In the genomic region with DNA sequence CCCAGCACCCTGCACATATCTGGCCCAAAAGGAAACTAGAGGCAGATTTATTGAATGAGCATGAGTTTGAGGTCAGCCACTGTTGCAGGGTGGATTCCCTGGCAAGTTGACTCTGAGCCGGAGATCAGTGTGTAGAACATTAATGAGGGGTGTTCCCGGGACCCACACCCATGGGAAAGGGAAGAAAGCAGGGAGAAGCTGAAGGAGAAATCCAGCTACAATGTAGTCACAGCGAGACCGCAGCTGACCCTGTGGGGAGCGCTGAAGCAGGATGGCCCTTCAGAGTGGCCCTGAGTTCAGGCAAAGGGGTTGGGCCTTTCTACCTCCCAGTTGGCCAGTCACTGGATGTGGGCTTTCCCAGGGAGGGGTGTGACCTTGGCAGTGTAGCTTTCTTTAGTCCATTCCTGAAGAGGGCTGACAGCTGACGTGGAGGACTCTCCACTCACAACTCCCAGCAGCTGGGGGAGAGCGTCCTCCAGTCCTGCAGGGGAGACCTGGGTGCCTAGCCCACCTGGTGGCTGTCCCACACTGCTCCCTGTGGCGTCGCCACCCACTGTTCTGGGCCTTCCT, we compare ENCODE assay signal across 17 cellular contexts.
DNase-seq lines count a peak whose midpoint lies in the region; ATAC-seq and TF ChIP-seq lines count a peak whose summit lies in the region.
"Had no signal": no experiment of that assay in that cellular context is flagged by ENCODE, and none has a peak within 500 bp of the region (broad histone marks: within the 10 kb centered on the region; RNA-seq: fewer than 3 reads in every experiment).

No MANE protein-coding gene starts in this region.

- H3K27me3 Mint-ChIP-seq in GM23338 (ENCODE audit: insufficient read depth, low read depth, poor library complexity) = peaks cover 10% of the 10 kb centered on the region
- peaks cover 61% of the 10 kb centered on the region for H3K27me3 Mint-ChIP-seq in endodermal cell (ENCODE audit: insufficient read depth)

- no peak overlapping the region for H2AFZ ChIP-seq in GM23338

- no peak overlapping the region for H3K4me3 Mint-ChIP-seq in GM23338
- H3K4me3 Mint-ChIP-seq in endodermal cell = no peak overlapping the region

- H3K27ac ChIP-seq in GM23338 (ENCODE audit: low read depth) (no peak overlapping the region), lower lobe of right lung (no peak overlapping the region), subcutaneous abdominal adipose tissue (ENCODE audit: low read depth, low read length) (peak overlapping the region; percentile 11), endodermal cell (ENCODE audit: low read depth, low read length) (no peak overlapping the region)
- H3K27ac ChIP-seq: neutrophil had no signal

- no peaks in the 10 kb centered on the region for H3F3A ChIP-seq in GM23338 (replicated peaks; ENCODE audit: low read depth)

- intact Hi-C loops in Right ventricle myocardium superior (cut with DNase I) (no loop called here), lower lobe of right lung (cut with DNase I) (no loop called here)

- peaks cover 10% of the 10 kb centered on the region for H3K9me2 ChIP-seq in GM23338 (ENCODE audit: insufficient read depth)

- no peaks in the 10 kb centered on the region for H3K79me2 ChIP-seq in GM23338 (replicated peaks; ENCODE audit: insufficient read depth)

- WGBS in endodermal cell (ENCODE audit: insufficient coverage in 1 of 2, insufficient read length in 1 of 2), 2 experiments = 92% methylated on average over 9 of the region's 9 CpGs

- H3K4me1 Mint-ChIP-seq in GM23338 (peaks cover 18% of the 10 kb centered on the region), endodermal cell (peaks cover 31% of the 10 kb centered on the region)

- no peak overlapping the region for H3K4me3 ChIP-seq in GM23338
- no peak overlapping the region for H3K4me3 ChIP-seq in lower lobe of right lung
- H3K4me3 ChIP-seq in subcutaneous abdominal adipose tissue (ENCODE audit: low read depth in 1 of 5, low read length in 5 of 5) = no peak overlapping the region
- no peak overlapping the region for H3K4me3 ChIP-seq in endodermal cell (ENCODE audit: low read length)
- no peak overlapping the region for H3K4me3 ChIP-seq in HAP-1

- H3K27me3 ChIP-seq in GM23338 (ENCODE audit: insufficient read depth) = no peaks in the 10 kb centered on the region
- H3K27me3 ChIP-seq in lower lobe of right lung (ENCODE audit: low read depth) = no peaks in the 10 kb centered on the region
- H3K27me3 ChIP-seq in subcutaneous abdominal adipose tissue (ENCODE audit: control insufficient read depth in 5 of 5, insufficient read depth in 4 of 5, low read length in 5 of 5) = no peaks in the 10 kb centered on the region
- peaks cover 57% of the 10 kb centered on the region for H3K27me3 ChIP-seq in endodermal cell (ENCODE audit: control insufficient read depth, insufficient read depth, low read length, poor library complexity, severe bottlenecking)
- H3K27me3 ChIP-seq in HAP-1 (ENCODE audit: low read depth) = no peaks in the 10 kb centered on the region
- H3K27me3 ChIP-seq: BE2C had no signal

- TF ChIP-seq CTCF in GM23338 (conservative IDR thresholded peaks at IDR 0.05; ENCODE audit: low read depth in 2 of 2) (no peak), lower lobe of right lung (IDR thresholded peaks at IDR 0.05) (no peak), endodermal cell (conservative IDR thresholded peaks at IDR 0.05) (no peak)

- no peaks in the 10 kb centered on the region for H4K20me1 ChIP-seq in GM23338 (replicated peaks; ENCODE audit: insufficient read depth)

- ATAC-seq in GM23338 = peak; percentile 16; the same call in 2 of the 3 replicates
- peak; percentile 73 for ATAC-seq in Right ventricle myocardium superior (ENCODE audit: poor library complexity)
- ATAC-seq in lower lobe of right lung = peak; percentile 42 to 53
- ATAC-seq in HG03460 (IDR thresholded peaks at IDR 0.05; ENCODE audit: unreplicated experiment) = no peak
- ATAC-seq in GM19452 (IDR thresholded peaks at IDR 0.05; ENCODE audit: unreplicated experiment) = no peak
- ATAC-seq: activated naive CD4-positive, alpha-beta T cell treated with anti-CD3 and anti-CD28 coated beads, Interleukin-2, amount 50 U/mL, for 72 hours; stimulated activated naive CD8-positive, alpha-beta T cell treated with anti-CD3 and anti-CD28 coated beads, Interleukin-15, Interleukin-2, amounts not matched to agents 100 U/mL and 50 U/mL, for 24 hours had no signal

- H3K4me2 ChIP-seq in GM23338 = no peak overlapping the region

- DNase-seq in GM23338 (ENCODE audit: low spot score) (no peak), Right ventricle myocardium superior (peak; percentile 53), lower lobe of right lung (no peak), endodermal cell (no peak), HAP-1 (ENCODE audit: low spot score in 2 of 2) (no peak)
- DNase-seq: activated CD4-positive, alpha-beta T cell treated with anti-CD3 and anti-CD28 coated beads, Interleukin-2, amount 50 U/mL, for 1 hour; activated T-cell treated with anti-CD3 and anti-CD28 coated beads, Interleukin-2, amount 50 U/mL, for 1 hour; effector CD8-positive, alpha-beta T cell; foreskin fibroblast; NCI-H446; stimulated activated naive CD8-positive, alpha-beta T cell treated with anti-CD3 and anti-CD28 coated beads, Interleukin-15, Interleukin-2, amounts not matched to agents 100 U/mL and 50 U/mL, for 24 hours had no signal

- H3K9me3 Mint-ChIP-seq in GM23338 = no peaks in the 10 kb centered on the region
- H3K9me3 Mint-ChIP-seq in endodermal cell = no peaks in the 10 kb centered on the region

- in situ Hi-C loops in HAP-1 (cut with MboI; ENCODE audit: low sequenced_read_pairs) = no loop called here

- H3K27ac Mint-ChIP-seq in GM23338 (no peak overlapping the region), endodermal cell (no peak overlapping the region)
- H3K27ac Mint-ChIP-seq: activated naive CD4-positive, alpha-beta T cell treated with anti-CD3 and anti-CD28 coated beads, Interleukin-2, amount 50 U/mL, for 72 hours had no signal

- no peaks in the 10 kb centered on the region for H3K9me3 ChIP-seq in lower lobe of right lung
- H3K9me3 ChIP-seq in subcutaneous abdominal adipose tissue (ENCODE audit: control insufficient read depth in 5 of 5, low read length in 5 of 5) = no peaks in the 10 kb centered on the region
- no peaks in the 10 kb centered on the region for H3K9me3 ChIP-seq in endodermal cell (ENCODE audit: control insufficient read depth, low read length)
- no peaks in the 10 kb centered on the region for H3K9me3 ChIP-seq in HAP-1
- H3K9me3 ChIP-seq: BE2C, neutrophil had no signal

- no peaks in the 10 kb centered on the region for H3K36me3 ChIP-seq in GM23338 (ENCODE audit: insufficient read depth)
- no peaks in the 10 kb centered on the region for H3K36me3 ChIP-seq in lower lobe of right lung
- no peaks in the 10 kb centered on the region for H3K36me3 ChIP-seq in subcutaneous abdominal adipose tissue (ENCODE audit: control insufficient read depth in 5 of 5, insufficient read depth in 5 of 5, low read length in 5 of 5)
- H3K36me3 ChIP-seq in endodermal cell (ENCODE audit: control insufficient read depth, insufficient read depth, low read length) = no peaks in the 10 kb centered on the region
- no peaks in the 10 kb centered on the region for H3K36me3 ChIP-seq in HAP-1 (replicated peaks)
- H3K36me3 ChIP-seq: BE2C, neutrophil had no signal

- H3K9ac ChIP-seq in subcutaneous abdominal adipose tissue (ENCODE audit: low read length in 5 of 5) (peak overlapping the region in 1 of 5 donors; percentile 63), endodermal cell (ENCODE audit: extremely low read depth, low read length, poor library complexity, severe bottlenecking) (no peak overlapping the region)

- H3K36me3 Mint-ChIP-seq in GM23338 (ENCODE audit: low read depth) (no peaks in the 10 kb centered on the region), endodermal cell (ENCODE audit: low read depth) (no peaks in the 10 kb centered on the region)
- H3K36me3 Mint-ChIP-seq: activated naive CD4-positive, alpha-beta T cell treated with anti-CD3 and anti-CD28 coated beads, Interleukin-2, amount 50 U/mL, for 72 hours had no signal

- H3K4me1 ChIP-seq in GM23338 (ENCODE audit: insufficient read depth) (peaks cover 4% of the 10 kb centered on the region), lower lobe of right lung (peaks cover 33% of the 10 kb centered on the region), subcutaneous abdominal adipose tissue (ENCODE audit: control insufficient read depth in 5 of 5, insufficient read depth in 5 of 5, low read length in 5 of 5) (peaks cover 21 to 49% (median 42%) of the 10 kb centered on the region in 5 donors), endodermal cell (ENCODE audit: control insufficient read depth, insufficient read depth, low read length) (peaks cover 17% of the 10 kb centered on the region), HAP-1 (no peaks in the 10 kb centered on the region)

TF ChIP-seq in GM23338, 12 proteins besides CTCF, POLR2A, EP300 and RAD21 (continues in another document):
- TF ChIP-seq POLR2AphosphoS5 (IDR thresholded peaks at IDR 0.05; ENCODE audit: low read depth) (no peak), JUNB (IDR thresholded peaks at IDR 0.05; ENCODE audit: unreplicated experiment) (no peak), ZNF331 (CRISPR knock-in tag; IDR thresholded peaks at IDR 0.05; ENCODE audit: low read depth) (no peak), ETS1 (IDR thresholded peaks at IDR 0.05) (no peak), STAT1 (IDR thresholded peaks at IDR 0.05; ENCODE audit: unreplicated experiment) (no peak), ZNF114 (CRISPR knock-in tag; IDR thresholded peaks at IDR 0.05) (no peak)

Comparison
In these comparisons a context has a peak if more than half of its experiments do, and no peak if none do; other contexts are left out.
1. ATAC-seq: peak in GM23338 (single experiment), Right ventricle myocardium superior (single experiment) and lower lobe of right lung (2 of 2); none in HG03460 (single experiment) and GM19452 (single experiment).